In genomic region chr17:30130121-30130520, GRCh38 we compare ENCODE assay signal across 22 cellular contexts.
"Had no signal": no experiment of that assay in that cellular context is flagged by ENCODE, and none has a peak within 500 bp of the region (broad histone marks: within the 10 kb centered on the region; RNA-seq: fewer than 3 reads in every experiment).

No MANE protein-coding gene starts in this region.

- DNase-seq: dorsolateral prefrontal cortex; effector CD4-positive, alpha-beta T cell; hypothalamus; left ventricle myocardium superior; lower lobe of right lung; naive thymus-derived CD8-positive, alpha-beta T cell; pancreas; retina; right lobe of liver; small intestine; stimulated activated CD4-positive, alpha-beta T cell treated with anti-CD3 and anti-CD28 coated beads, Interleukin-15, amount 100 ng/mL, for 24 hours; stimulated activated CD4-positive, alpha-beta T cell treated with anti-CD3 and anti-CD28 coated beads, Interleukin-2, amount 100 ng/mL, for 48 hours; stimulated activated naive CD4-positive, alpha-beta T cell; stimulated activated naive CD8-positive, alpha-beta T cell treated with anti-CD3 and anti-CD28 coated beads, Interleukin-15, amount 100 ng/mL, for 72 hours; transverse colon; upper lobe of right lung had no signal

- H3K27me3 Mint-ChIP-seq: naive thymus-derived CD8-positive, alpha-beta T cell; stimulated activated naive CD8-positive, alpha-beta T cell treated with anti-CD3 and anti-CD28 coated beads, Interleukin-15, amount 100 ng/mL, for 72 hours had no signal

- FAIRE-seq: frontal cortex, keratinocyte, pancreas, small intestine had no signal

- ATAC-seq: left ventricle myocardium superior; lower lobe of right lung; naive thymus-derived CD8-positive, alpha-beta T cell; pancreas; right lobe of liver; stimulated activated naive CD8-positive, alpha-beta T cell treated with anti-CD3 and anti-CD28 coated beads, Interleukin-15, amount 100 ng/mL, for 72 hours; upper lobe of right lung had no signal

- H3K9me3 Mint-ChIP-seq: naive thymus-derived CD8-positive, alpha-beta T cell; neural crest cell; stimulated activated naive CD8-positive, alpha-beta T cell treated with anti-CD3 and anti-CD28 coated beads, Interleukin-15, amount 100 ng/mL, for 72 hours had no signal

- H3K27ac ChIP-seq: dorsolateral prefrontal cortex, lower lobe of right lung, neutrophil, pancreas, right lobe of liver, suprapubic skin, transverse colon, upper lobe of right lung, vagina had no signal

- H3K4me3 Mint-ChIP-seq: naive thymus-derived CD8-positive, alpha-beta T cell; neural crest cell; stimulated activated naive CD8-positive, alpha-beta T cell treated with anti-CD3 and anti-CD28 coated beads, Interleukin-15, amount 100 ng/mL, for 72 hours had no signal

- H3K4me3 ChIP-seq: dorsolateral prefrontal cortex, lower lobe of right lung, pancreas, right lobe of liver, suprapubic skin, transverse colon, upper lobe of right lung, vagina had no signal

- H3K9me3 ChIP-seq: lower lobe of right lung, neutrophil, pancreas, right lobe of liver, suprapubic skin, transverse colon, upper lobe of right lung, vagina had no signal

- H3K27me3 ChIP-seq: dorsolateral prefrontal cortex, neutrophil, pancreas, right lobe of liver, suprapubic skin, transverse colon, upper lobe of right lung, vagina had no signal
